Comparison of ENCODE assay signal across 14 cellular contexts in the genomic region with DNA sequence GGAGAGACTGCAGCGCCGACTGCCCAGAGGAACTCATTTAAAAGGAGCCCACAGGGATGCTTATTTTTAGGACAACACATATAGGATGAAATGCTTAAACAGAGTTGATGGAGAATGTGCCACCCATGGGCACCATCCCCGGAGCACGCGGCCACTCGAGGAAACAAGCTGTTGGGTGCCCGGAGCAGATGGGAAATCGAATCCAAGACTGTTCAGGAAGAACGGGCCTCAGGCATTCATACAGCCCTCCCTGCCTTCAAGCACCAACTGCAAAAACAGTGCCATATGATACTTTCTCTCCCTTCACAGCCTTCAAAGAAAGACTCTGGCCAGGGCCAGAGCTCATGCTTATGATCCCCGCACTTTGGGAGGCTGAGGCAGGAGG. TPM values are rescaled to one million over a fixed set of nuclear protein-coding genes. Genes with fewer than 3 reads are reported as not detected.
DNase-seq lines count a peak whose midpoint lies in the region; ATAC-seq and TF ChIP-seq lines count a peak whose summit lies in the region.
"Had no signal": no experiment of that assay in that cellular context is flagged by ENCODE, and none has a peak within 500 bp of the region (broad histone marks: within the 10 kb centered on the region; RNA-seq: fewer than 3 reads in every experiment).

No MANE protein-coding gene starts in this region.

- no peak for TF ChIP-seq EP300 in stomach (IDR thresholded peaks at IDR 0.05)

- peak; percentile 92 for DNase-seq in DMS79 treated with DMSO at 0.1 percent for 48 hours (lab: John Stamatoyannopoulos, UW)
- DNase-seq in adrenal gland = no peak
- DNase-seq in left lung = no peak
- no peak for DNase-seq in stomach
- no peak for DNase-seq in NCI-H2227 treated with DMSO at 0.1 percent for 48 hours (lab: John Stamatoyannopoulos, UW)
- no peak for DNase-seq in activated CD8-positive, alpha-beta memory T cell treated with anti-CD3 and anti-CD28 coated beads, Interleukin-2, amount 10 ng/mL, durations not matched to agents 7 days and 5 days
- DNase-seq in activated CD4-positive, CD25-positive, alpha-beta regulatory T cell (lab: John Stamatoyannopoulos, UW) = no peak
- DNase-seq: activated CD4-positive, alpha-beta memory T cell treated with anti-CD3 and anti-CD28 coated beads, Interleukin-2, amount 10 ng/mL, durations not matched to agents 7 days and 5 days; CD4-positive, CD25-positive, alpha-beta regulatory T cell; RPMI8226 had no signal

- H3K4me1 Mint-ChIP-seq in activated CD8-positive, alpha-beta memory T cell treated with anti-CD3 and anti-CD28 coated beads, Interleukin-2, amount 10 ng/mL, durations not matched to agents 7 days and 5 days = peaks cover 36% of the 10 kb centered on the region

- H3K36me3 ChIP-seq in adrenal gland (replicated peaks in 1 of 2) = peaks cover 0 to 10% of the 10 kb centered on the region in 2 donors
- H3K36me3 ChIP-seq in left lung = peaks cover 0 to 20% of the 10 kb centered on the region in 2 donors
- H3K36me3 ChIP-seq in stomach = peaks cover 20 to 32% (median 27%) of the 10 kb centered on the region in 4 donors
- H3K36me3 ChIP-seq: cardiac muscle cell had no signal

- H3K27ac Mint-ChIP-seq in activated CD8-positive, alpha-beta memory T cell treated with anti-CD3 and anti-CD28 coated beads, Interleukin-2, amount 10 ng/mL, durations not matched to agents 7 days and 5 days = no peak overlapping the region
- H3K27ac Mint-ChIP-seq: activated CD4-positive, alpha-beta memory T cell treated with anti-CD3 and anti-CD28 coated beads, Interleukin-2, amount 10 ng/mL, durations not matched to agents 7 days and 5 days; CD4-positive, CD25-positive, alpha-beta regulatory T cell had no signal

- no peaks in the 10 kb centered on the region for H3K9me3 Mint-ChIP-seq in activated CD8-positive, alpha-beta memory T cell treated with anti-CD3 and anti-CD28 coated beads, Interleukin-2, amount 10 ng/mL, durations not matched to agents 7 days and 5 days (ENCODE audit: low read depth)
- H3K9me3 Mint-ChIP-seq: activated CD4-positive, alpha-beta memory T cell treated with anti-CD3 and anti-CD28 coated beads, Interleukin-2, amount 10 ng/mL, durations not matched to agents 7 days and 5 days; CD4-positive, CD25-positive, alpha-beta regulatory T cell had no signal

- H3K4me3 Mint-ChIP-seq in activated CD8-positive, alpha-beta memory T cell treated with anti-CD3 and anti-CD28 coated beads, Interleukin-2, amount 10 ng/mL, durations not matched to agents 7 days and 5 days = no peak overlapping the region
- H3K4me3 Mint-ChIP-seq: activated CD4-positive, alpha-beta memory T cell treated with anti-CD3 and anti-CD28 coated beads, Interleukin-2, amount 10 ng/mL, durations not matched to agents 7 days and 5 days; CD4-positive, CD25-positive, alpha-beta regulatory T cell had no signal

- H3K36me3 Mint-ChIP-seq in activated CD8-positive, alpha-beta memory T cell treated with anti-CD3 and anti-CD28 coated beads, Interleukin-2, amount 10 ng/mL, durations not matched to agents 7 days and 5 days = peaks cover 1% of the 10 kb centered on the region

- H3K4me3 ChIP-seq in adrenal gland = no peak overlapping the region
- H3K4me3 ChIP-seq in left lung = no peak overlapping the region
- H3K4me3 ChIP-seq in stomach = no peak overlapping the region
- H3K4me3 ChIP-seq: cardiac muscle cell, K562 had no signal

- peak overlapping the region; percentile 34 to 95 (median 71) for H3K27ac ChIP-seq in adrenal gland
- H3K27ac ChIP-seq in left lung = peak overlapping the region; percentile 81 to 90
- H3K27ac ChIP-seq in stomach = peak overlapping the region in 4 of 5 donors; percentile 64 to 87 (median 84)
- H3K27ac ChIP-seq: cardiac muscle cell, epithelial cell of prostate had no signal

- no peak for TF ChIP-seq CTCF in adrenal gland (IDR thresholded peaks at IDR 0.05)
- TF ChIP-seq CTCF in left lung (IDR thresholded peaks at IDR 0.05) = no peak
- TF ChIP-seq CTCF in stomach (IDR thresholded peaks at IDR 0.05) = no peak

- H3K27me3 ChIP-seq in adrenal gland = no peaks in the 10 kb centered on the region
- no peaks in the 10 kb centered on the region for H3K27me3 ChIP-seq in left lung
- no peaks in the 10 kb centered on the region for H3K27me3 ChIP-seq in stomach
- H3K27me3 ChIP-seq: cardiac muscle cell had no signal

- intact Hi-C loops in adrenal gland (cut with DNase I) = no loop called here
- intact Hi-C loops in left lung (cut with DNase I) = no loop called here
- intact Hi-C loops in stomach (cut with DNase I; ENCODE audit: low total_unique reads) = no loop called here

- H3K4me1 ChIP-seq in adrenal gland (replicated peaks in 1 of 2) (peaks cover 34 to 62% of the 10 kb centered on the region in 2 donors), left lung (peaks cover 21 to 94% of the 10 kb centered on the region in 2 donors), stomach (peaks cover 45 to 89% (median 72%) of the 10 kb centered on the region in 4 donors)

- H3K9me3 ChIP-seq in adrenal gland (replicated peaks in 1 of 3) = no peaks in the 10 kb centered on the region
- no peaks in the 10 kb centered on the region for H3K9me3 ChIP-seq in left lung
- no peaks in the 10 kb centered on the region for H3K9me3 ChIP-seq in stomach

- H3K27me3 Mint-ChIP-seq in activated CD8-positive, alpha-beta memory T cell treated with anti-CD3 and anti-CD28 coated beads, Interleukin-2, amount 10 ng/mL, durations not matched to agents 7 days and 5 days = peaks cover 6% of the 10 kb centered on the region
- H3K27me3 Mint-ChIP-seq: activated CD4-positive, alpha-beta memory T cell treated with anti-CD3 and anti-CD28 coated beads, Interleukin-2, amount 10 ng/mL, durations not matched to agents 7 days and 5 days; CD4-positive, CD25-positive, alpha-beta regulatory T cell had no signal

- TF ChIP-seq POLR2A in adrenal gland (IDR thresholded peaks at IDR 0.05) (no peak), stomach (IDR thresholded peaks at IDR 0.05) (no peak)

- no peak for ATAC-seq in left lung
- no peak for ATAC-seq in activated CD8-positive, alpha-beta memory T cell treated with anti-CD3 and anti-CD28 coated beads, Interleukin-2, amount 10 ng/mL, durations not matched to agents 7 days and 5 days
- no peak for ATAC-seq in HG03280 (IDR thresholded peaks at IDR 0.05; ENCODE audit: unreplicated experiment)
- ATAC-seq: K562 had no signal

- WGBS in adrenal gland, 4 donors = 50 to 67% (median 61%) methylated on average over 10 of the region's 10 CpGs
- 67 to 87% (median 74%) methylated on average over 10 of the region's 10 CpGs for whole genome bisulfite sequencing in stomach, 5 donors

- CTCF ChIA-PET in activated CD8-positive, alpha-beta memory T cell treated with anti-CD3 and anti-CD28 coated beads, Interleukin-2, amount 10 ng/mL, durations not matched to agents 7 days and 5 days (lab: Charles Lee) = no interaction called here

RNA-seq across cellular contexts. Expression of a gene that starts 40.2 kb away (rescaled TPM):
- total RNA-seq in adrenal gland (100 to 1,000 TPM in 1 of 8 donors, 10 to 100 TPM in 7; 30.8 to 259 (median 46.1) TPM), left lung (10 to 100 TPM; 36.2 to 42.4 TPM), stomach (10 to 100 TPM; 11.7 to 44.6 (median 20.0) TPM)
- polyA plus RNA-seq in adrenal gland (10 to 100 TPM; 15.0 to 20.6 (median 20.5) TPM), stomach (10 to 100 TPM; 25.5 to 41.8 (median 36.0) TPM)
- 1 to 10 TPM; 1.1 to 3.8 TPM for total RNA-seq in activated CD8-positive, alpha-beta memory T cell treated with anti-CD3 and anti-CD28 coated beads, Interleukin-2, amount 10 ng/mL, durations not matched to agents 7 days and 5 days
- total RNA-seq: CD4-positive, CD25-positive, alpha-beta regulatory T cell had no signal
